In genomic region chr6:133034509-133035206, GRCh38 we compare ENCODE assay signal across 1 cellular context.
TF ChIP-seq lines count a peak whose summit lies in the region.

No MANE protein-coding gene starts in this region.

TF ChIP-seq in HepG2, 621 proteins besides CTCF, POLR2A, EP300 and RAD21 (continued from another document and continues in another):
- TF ChIP-seq, protein P1, sequence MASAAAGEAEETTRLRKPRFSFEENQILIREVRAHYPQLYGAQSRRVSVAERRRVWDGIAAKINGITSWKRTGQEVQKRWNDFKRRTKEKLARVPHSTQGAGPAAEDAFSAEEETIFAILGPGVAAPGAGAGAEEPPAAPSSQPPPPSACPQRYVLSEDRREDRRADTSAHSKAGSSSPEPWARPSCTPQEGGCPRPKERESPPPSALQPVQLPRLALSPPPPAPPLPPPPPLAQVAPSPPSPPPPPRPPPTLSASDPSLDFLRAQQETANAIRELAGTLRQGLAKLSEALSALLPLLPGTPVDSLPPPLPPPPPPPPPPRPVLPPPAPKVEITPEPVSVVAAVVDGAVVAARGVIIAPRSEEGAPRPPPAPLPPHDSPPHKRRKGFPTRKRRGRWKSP (CRISPR knock-in tag; IDR thresholded peaks at IDR 0.05) = no peak; the same call in 1 of the 2 replicates
- TF ChIP-seq KDM3A (CRISPR knock-in tag; IDR thresholded peaks at IDR 0.05; ENCODE audit: low read depth) (0 out of 2 replicates have a peak, but pooled peaks have one; percentile 52), CREB1 (IDR thresholded peaks at IDR 0.05) (no peak), CREB1 (CRISPR knock-in tag; IDR thresholded peaks at IDR 0.05) (peak; percentile 68), SIX4 (CRISPR knock-in tag; IDR thresholded peaks at IDR 0.05) (peak; percentile 89), POLR2AphosphoS5 (IDR thresholded peaks at IDR 0.05; ENCODE audit: low read depth, low read length) (no peak), ZNF577 (CRISPR knock-in tag; IDR thresholded peaks at IDR 0.05; ENCODE audit: borderline replicate concordance, low read depth) (no peak), ZNF17 (CRISPR knock-in tag; IDR thresholded peaks at IDR 0.05) (0 out of 2 replicates have a peak, but pooled peaks have one; percentile 45), ZNF101 (CRISPR knock-in tag; IDR thresholded peaks at IDR 0.05; ENCODE audit: borderline replicate concordance, low read depth) (no peak), XRCC5 (optimal IDR thresholded peaks at IDR 0.05; ENCODE audit: low read length) (peak; percentile 5), ZBTB44 (CRISPR knock-in tag; IDR thresholded peaks at IDR 0.05) (no peak), MLX (CRISPR knock-in tag; IDR thresholded peaks at IDR 0.05) (peak; percentile 51; the same call in 1 of the 2 replicates), ATRX (CRISPR knock-in tag; IDR thresholded peaks at IDR 0.05; ENCODE audit: borderline replicate concordance) (no peak), XBP1 (CRISPR knock-in tag; IDR thresholded peaks at IDR 0.05) (no peak), IRF9 (CRISPR knock-in tag; IDR thresholded peaks at IDR 0.05; ENCODE audit: borderline replicate concordance) (no peak), HMG20A (CRISPR knock-in tag; IDR thresholded peaks at IDR 0.05; ENCODE audit: borderline replicate concordance) (peak; percentile 98), RFX3 (CRISPR knock-in tag; IDR thresholded peaks at IDR 0.05) (no peak), ZNF138 (CRISPR knock-in tag; IDR thresholded peaks at IDR 0.05; ENCODE audit: low read depth) (no peak), ZFP82 (CRISPR knock-in tag; IDR thresholded peaks at IDR 0.05; ENCODE audit: borderline replicate concordance) (no peak), ZGPAT (CRISPR knock-in tag; IDR thresholded peaks at IDR 0.05) (peak; percentile 89), SIN3B (IDR thresholded peaks at IDR 0.05; ENCODE audit: low read length) (no peak), ZNF3 (CRISPR knock-in tag; IDR thresholded peaks at IDR 0.05) (peak; percentile 63; the same call in 1 of the 2 replicates), NFE2L2 (IDR thresholded peaks at IDR 0.05; ENCODE audit: low read length) (peak; percentile 93), TBX2 (CRISPR knock-in tag; IDR thresholded peaks at IDR 0.05; ENCODE audit: borderline replicate concordance) (peak; percentile 63; the same call in 1 of the 2 replicates), ZNF180 (CRISPR knock-in tag; IDR thresholded peaks at IDR 0.05; ENCODE audit: borderline replicate concordance, low read depth) (no peak), ZNF24 (IDR thresholded peaks at IDR 0.05) (no peak), ZNF740 (CRISPR knock-in tag; IDR thresholded peaks at IDR 0.05) (no peak), CBX5 (CRISPR knock-in tag; IDR thresholded peaks at IDR 0.05; ENCODE audit: borderline replicate concordance) (peak; percentile 78), NR0B2 (CRISPR knock-in tag; IDR thresholded peaks at IDR 0.05) (no peak), SATB2 (CRISPR knock-in tag; IDR thresholded peaks at IDR 0.05) (no peak), CHD4 (IDR thresholded peaks at IDR 0.05; ENCODE audit: borderline replicate concordance, low read length) (peak; percentile 82; the same call in 1 of the 2 replicates), HDAC1 (CRISPR knock-in tag; IDR thresholded peaks at IDR 0.05) (peak; percentile 38; the same call in 1 of the 2 replicates), YEATS4 (CRISPR knock-in tag; IDR thresholded peaks at IDR 0.05; ENCODE audit: borderline replicate concordance) (0 out of 2 replicates have a peak, but pooled peaks have one; percentile 36), ZNF776 (CRISPR knock-in tag; IDR thresholded peaks at IDR 0.05) (no peak), ATF4 (CRISPR knock-in tag; IDR thresholded peaks at IDR 0.05) (peak in 1 of 2 experiments; percentile 61; a peak in 1 of 4 replicates), GABPB1 (CRISPR knock-in tag; IDR thresholded peaks at IDR 0.05) (no peak)
- TF ChIP-seq, protein P2, sequence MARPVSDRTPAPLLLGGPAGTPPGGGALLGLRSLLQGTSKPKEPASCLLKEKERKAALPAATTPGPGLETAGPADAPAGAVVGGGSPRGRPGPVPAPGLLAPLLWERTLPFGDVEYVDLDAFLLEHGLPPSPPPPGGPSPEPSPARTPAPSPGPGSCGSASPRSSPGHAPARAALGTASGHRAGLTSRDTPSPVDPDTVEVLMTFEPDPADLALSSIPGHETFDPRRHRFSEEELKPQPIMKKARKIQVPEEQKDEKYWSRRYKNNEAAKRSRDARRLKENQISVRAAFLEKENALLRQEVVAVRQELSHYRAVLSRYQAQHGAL (CRISPR knock-in tag; IDR thresholded peaks at IDR 0.05; ENCODE audit: not compliant biosample characterization) = no peak
- TF ChIP-seq, protein P3, sequence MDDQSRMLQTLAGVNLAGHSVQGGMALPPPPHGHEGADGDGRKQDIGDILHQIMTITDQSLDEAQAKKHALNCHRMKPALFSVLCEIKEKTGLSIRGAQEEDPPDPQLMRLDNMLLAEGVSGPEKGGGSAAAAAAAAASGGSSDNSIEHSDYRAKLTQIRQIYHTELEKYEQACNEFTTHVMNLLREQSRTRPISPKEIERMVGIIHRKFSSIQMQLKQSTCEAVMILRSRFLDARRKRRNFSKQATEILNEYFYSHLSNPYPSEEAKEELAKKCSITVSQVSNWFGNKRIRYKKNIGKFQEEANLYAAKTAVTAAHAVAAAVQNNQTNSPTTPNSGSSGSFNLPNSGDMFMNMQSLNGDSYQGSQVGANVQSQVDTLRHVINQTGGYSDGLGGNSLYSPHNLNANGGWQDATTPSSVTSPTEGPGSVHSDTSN (CRISPR knock-in tag; IDR thresholded peaks at IDR 0.05; ENCODE audit: borderline replicate concordance) = no peak
- TF ChIP-seq, protein P4, sequence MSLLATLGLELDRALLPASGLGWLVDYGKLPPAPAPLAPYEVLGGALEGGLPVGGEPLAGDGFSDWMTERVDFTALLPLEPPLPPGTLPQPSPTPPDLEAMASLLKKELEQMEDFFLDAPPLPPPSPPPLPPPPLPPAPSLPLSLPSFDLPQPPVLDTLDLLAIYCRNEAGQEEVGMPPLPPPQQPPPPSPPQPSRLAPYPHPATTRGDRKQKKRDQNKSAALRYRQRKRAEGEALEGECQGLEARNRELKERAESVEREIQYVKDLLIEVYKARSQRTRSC (CRISPR knock-in tag; IDR thresholded peaks at IDR 0.05; ENCODE audit: low read depth) = no peak
- TF ChIP-seq, protein P5, sequence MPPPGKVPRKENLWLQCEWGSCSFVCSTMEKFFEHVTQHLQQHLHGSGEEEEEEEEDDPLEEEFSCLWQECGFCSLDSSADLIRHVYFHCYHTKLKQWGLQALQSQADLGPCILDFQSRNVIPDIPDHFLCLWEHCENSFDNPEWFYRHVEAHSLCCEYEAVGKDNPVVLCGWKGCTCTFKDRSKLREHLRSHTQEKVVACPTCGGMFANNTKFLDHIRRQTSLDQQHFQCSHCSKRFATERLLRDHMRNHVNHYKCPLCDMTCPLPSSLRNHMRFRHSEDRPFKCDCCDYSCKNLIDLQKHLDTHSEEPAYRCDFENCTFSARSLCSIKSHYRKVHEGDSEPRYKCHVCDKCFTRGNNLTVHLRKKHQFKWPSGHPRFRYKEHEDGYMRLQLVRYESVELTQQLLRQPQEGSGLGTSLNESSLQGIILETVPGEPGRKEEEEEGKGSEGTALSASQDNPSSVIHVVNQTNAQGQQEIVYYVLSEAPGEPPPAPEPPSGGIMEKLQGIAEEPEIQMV (CRISPR knock-in tag; IDR thresholded peaks at IDR 0.05; ENCODE audit: low read depth) = no peak
- TF ChIP-seq, protein P6, sequence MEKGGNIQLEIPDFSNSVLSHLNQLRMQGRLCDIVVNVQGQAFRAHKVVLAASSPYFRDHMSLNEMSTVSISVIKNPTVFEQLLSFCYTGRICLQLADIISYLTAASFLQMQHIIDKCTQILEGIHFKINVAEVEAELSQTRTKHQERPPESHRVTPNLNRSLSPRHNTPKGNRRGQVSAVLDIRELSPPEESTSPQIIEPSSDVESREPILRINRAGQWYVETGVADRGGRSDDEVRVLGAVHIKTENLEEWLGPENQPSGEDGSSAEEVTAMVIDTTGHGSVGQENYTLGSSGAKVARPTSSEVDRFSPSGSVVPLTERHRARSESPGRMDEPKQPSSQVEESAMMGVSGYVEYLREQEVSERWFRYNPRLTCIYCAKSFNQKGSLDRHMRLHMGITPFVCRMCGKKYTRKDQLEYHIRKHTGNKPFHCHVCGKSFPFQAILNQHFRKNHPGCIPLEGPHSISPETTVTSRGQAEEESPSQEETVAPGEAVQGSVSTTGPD (CRISPR knock-in tag; IDR thresholded peaks at IDR 0.05) = no peak
- TF ChIP-seq, protein P7, sequence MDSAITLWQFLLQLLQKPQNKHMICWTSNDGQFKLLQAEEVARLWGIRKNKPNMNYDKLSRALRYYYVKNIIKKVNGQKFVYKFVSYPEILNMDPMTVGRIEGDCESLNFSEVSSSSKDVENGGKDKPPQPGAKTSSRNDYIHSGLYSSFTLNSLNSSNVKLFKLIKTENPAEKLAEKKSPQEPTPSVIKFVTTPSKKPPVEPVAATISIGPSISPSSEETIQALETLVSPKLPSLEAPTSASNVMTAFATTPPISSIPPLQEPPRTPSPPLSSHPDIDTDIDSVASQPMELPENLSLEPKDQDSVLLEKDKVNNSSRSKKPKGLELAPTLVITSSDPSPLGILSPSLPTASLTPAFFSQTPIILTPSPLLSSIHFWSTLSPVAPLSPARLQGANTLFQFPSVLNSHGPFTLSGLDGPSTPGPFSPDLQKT (CRISPR knock-in tag; IDR thresholded peaks at IDR 0.05; ENCODE audit: borderline replicate concordance) = no peak
